18 cellular contexts compared by ENCODE assay signal in the genomic region with DNA sequence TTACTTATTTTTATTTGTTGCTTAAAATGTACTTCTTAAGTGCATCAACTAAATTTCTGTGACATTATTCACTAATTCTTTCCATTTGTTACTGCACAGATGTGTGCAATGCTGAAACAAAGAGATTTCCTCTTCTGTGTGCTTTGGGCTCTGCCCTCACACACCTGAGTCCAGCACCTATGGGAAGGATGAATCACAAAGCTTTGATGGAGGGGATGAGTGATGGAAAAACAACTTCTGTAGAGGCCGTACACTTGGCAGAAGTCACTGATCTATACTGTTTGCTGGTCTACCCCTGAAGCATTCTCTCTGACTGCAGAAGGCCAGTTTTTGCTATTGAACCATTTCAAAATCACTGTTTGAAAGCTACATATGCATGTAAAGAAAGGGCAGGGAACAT.
"Had no signal": no experiment of that assay in that cellular context is flagged by ENCODE, and none has a peak within 500 bp of the region (broad histone marks: within the 10 kb centered on the region; RNA-seq: fewer than 3 reads in every experiment).

No MANE protein-coding gene starts in this region.

- H3K9me3 ChIP-seq: neutrophil, ovary, prostate gland, upper lobe of right lung had no signal

- H3K27ac ChIP-seq: neutrophil, ovary, prostate gland, upper lobe of right lung had no signal

- H3K27ac Mint-ChIP-seq: activated B cell treated with CpG ODN at 0.5 μM for 24 hours; activated CD4-positive, alpha-beta T cell treated with anti-CD3 and anti-CD28 coated beads, Interleukin-2, amount 10 ng/mL, durations not matched to agents 7 days and 5 days; endodermal cell; memory B cell; natural killer cell treated with Interleukin-12 subunit alpha and Interleukin-12 subunit beta and Interleukin-15 and Interleukin-18, amount 100 ng/mL, for 72 hours; stimulated activated naive B cell treated with anti-CD40 and anti-IgM and Interleukin-4, amounts not matched to agents 10 μg/mL and 1 μg/mL and 100 μg/mL, for 72 hours; T-helper 17 cell had no signal

- H3K4me1 ChIP-seq: prostate gland, upper lobe of right lung had no signal

- H3K27me3 Mint-ChIP-seq: activated B cell treated with CpG ODN at 0.5 μM for 24 hours; activated CD4-positive, alpha-beta T cell treated with anti-CD3 and anti-CD28 coated beads, Interleukin-2, amount 10 ng/mL, durations not matched to agents 7 days and 5 days; memory B cell; natural killer cell treated with Interleukin-12 subunit alpha and Interleukin-12 subunit beta and Interleukin-15 and Interleukin-18, amount 100 ng/mL, for 72 hours; stimulated activated naive B cell treated with anti-CD40 and anti-IgM and Interleukin-4, amounts not matched to agents 10 μg/mL and 1 μg/mL and 100 μg/mL, for 72 hours; T-helper 17 cell had no signal

- H3K27me3 ChIP-seq: neutrophil, ovary, upper lobe of right lung had no signal

- H3K4me1 Mint-ChIP-seq: activated CD4-positive, alpha-beta T cell treated with anti-CD3 and anti-CD28 coated beads, Interleukin-2, amount 10 ng/mL, durations not matched to agents 7 days and 5 days; memory B cell; T-helper 17 cell had no signal

- H3K9me3 Mint-ChIP-seq: activated B cell treated with CpG ODN at 0.5 μM for 24 hours; activated T-cell treated with anti-CD3 and anti-CD28 coated beads, Interleukin-2, amount 50 U/mL, for 4 hours; endodermal cell; memory B cell; natural killer cell treated with Interleukin-12 subunit alpha and Interleukin-12 subunit beta and Interleukin-15 and Interleukin-18, amount 100 ng/mL, for 72 hours had no signal

- ATAC-seq: activated T-cell treated with anti-CD3 and anti-CD28 coated beads, Interleukin-2, amount 50 U/mL, for 4 hours; left colon; natural killer cell treated with Interleukin-12 subunit alpha and Interleukin-12 subunit beta and Interleukin-15 and Interleukin-18, amount 100 ng/mL, for 72 hours; stimulated activated naive B cell treated with anti-CD40 and anti-IgM and Interleukin-4, amounts not matched to agents 10 μg/mL and 1 μg/mL and 100 μg/mL, for 72 hours; T-helper 17 cell; upper lobe of right lung had no signal

- H3K4me3 Mint-ChIP-seq: activated B cell treated with CpG ODN at 0.5 μM for 24 hours; activated CD4-positive, alpha-beta T cell treated with anti-CD3 and anti-CD28 coated beads, Interleukin-2, amount 10 ng/mL, durations not matched to agents 7 days and 5 days; activated T-cell treated with anti-CD3 and anti-CD28 coated beads, Interleukin-2, amount 50 U/mL, for 4 hours; endodermal cell; memory B cell; natural killer cell treated with Interleukin-12 subunit alpha and Interleukin-12 subunit beta and Interleukin-15 and Interleukin-18, amount 100 ng/mL, for 72 hours; stimulated activated naive B cell treated with anti-CD40 and anti-IgM and Interleukin-4, amounts not matched to agents 10 μg/mL and 1 μg/mL and 100 μg/mL, for 72 hours; T-helper 17 cell had no signal

- H3K36me3 Mint-ChIP-seq: memory B cell; natural killer cell treated with Interleukin-12 subunit alpha and Interleukin-12 subunit beta and Interleukin-15 and Interleukin-18, amount 100 ng/mL, for 72 hours had no signal

- H3K36me3 ChIP-seq: neutrophil, ovary, prostate gland, upper lobe of right lung had no signal

- DNase-seq: activated B cell treated with CpG ODN at 0.5 μM for 24 hours; activated CD4-positive, alpha-beta T cell treated with anti-CD3 and anti-CD28 coated beads, Interleukin-2, amount 10 ng/mL, durations not matched to agents 7 days and 5 days; activated gamma-delta T cell; activated T-cell treated with anti-CD3 and anti-CD28 coated beads, Interleukin-2, amount 50 U/mL, for 4 hours; cortex of kidney; endodermal cell; left colon; ovary; stimulated activated CD4-positive, alpha-beta T cell treated with anti-CD3 and anti-CD28 coated beads, Interleukin-2, amount 100 ng/mL, for 48 hours; stimulated activated CD8-positive, alpha-beta memory T cell treated with anti-CD3 and anti-CD28 coated beads, Interleukin-4, amount 100 ng/mL, for 48 hours; stimulated activated naive B cell treated with anti-CD40 and anti-IgM and Interleukin-4, amounts not matched to agents 10 μg/mL and 1 μg/mL and 100 μg/mL, for 72 hours; SW 1271; T-helper 17 cell; upper lobe of right lung had no signal

- H3K4me3 ChIP-seq: ovary, prostate gland, upper lobe of right lung had no signal
